Comparison of ENCODE assay signal across 12 cellular contexts in genomic region chr20:35735828-35736470, GRCh38. TPM values are rescaled to one million over a fixed set of nuclear protein-coding genes. Genes with fewer than 3 reads are reported as not detected.
DNase-seq lines count a peak whose midpoint lies in the region; ATAC-seq, FAIRE-seq and TF ChIP-seq lines count a peak whose summit lies in the region.
"Had no signal": no experiment of that assay in that cellular context is flagged by ENCODE, and none has a peak within 500 bp of the region (broad histone marks: within the 10 kb centered on the region; RNA-seq: fewer than 3 reads in every experiment).

No MANE protein-coding gene starts in this region.

- no peaks in the 10 kb centered on the region for H3K9me3 ChIP-seq in BLaER1 treated with 17β-estradiol and CSF1 and Interleukin-3, amounts not matched to agents 10 nM and 100 nM (replicated peaks in 1 of 11)
- H3K9me3 ChIP-seq in K562 (replicated peaks; ENCODE audit: control insufficient read depth, insufficient read depth, low read depth, low read length) (no peaks in the 10 kb centered on the region), muscle layer of duodenum (ENCODE audit: control insufficient read depth in 1 of 2, low read length in 2 of 2) (no peaks in the 10 kb centered on the region)
- H3K9me3 ChIP-seq: left lung had no signal

- no peak for TF ChIP-seq RAD21 in K562 (CRISPR knock-in tag; conservative IDR thresholded peaks at IDR 0.05 in 1 of 2, IDR thresholded peaks at IDR 0.05 in 1 of 2)

- no peaks in the 10 kb centered on the region for H3K27me3 ChIP-seq in BLaER1 treated with 17β-estradiol and CSF1 and Interleukin-3, amounts not matched to agents 10 nM and 100 nM
- H3K27me3 ChIP-seq in KMS-11 (ENCODE audit: insufficient read depth, low read depth) (no peaks in the 10 kb centered on the region), K562 (ENCODE audit: control insufficient read depth in 2 of 2, insufficient read depth in 2 of 2, low read length in 2 of 2) (no peaks in the 10 kb centered on the region), muscle layer of duodenum (ENCODE audit: low read depth, low read length) (no peaks in the 10 kb centered on the region)
- H3K27me3 ChIP-seq: left lung had no signal

- H3K4me3 ChIP-seq in BLaER1 treated with 17β-estradiol and CSF1 and Interleukin-3, amounts not matched to agents 10 nM and 100 nM: no peak overlapping the region
- no peak overlapping the region for H3K4me3 ChIP-seq in KMS-11 (IDR thresholded peaks at IDR 0.05; ENCODE audit: insufficient read depth, low read depth, low read length)
- no peak overlapping the region for H3K4me3 ChIP-seq in K562
- H3K4me3 ChIP-seq in muscle layer of duodenum (ENCODE audit: low read depth in 1 of 2, low read length in 2 of 2): peak overlapping the region; percentile 24

- peaks cover 99 to 100% (median 100%) of the 10 kb centered on the region in 11 experiments for H4K20me1 ChIP-seq in BLaER1 treated with 17β-estradiol and CSF1 and Interleukin-3, amounts not matched to agents 10 nM and 100 nM
- H4K20me1 ChIP-seq in KMS-11 (ENCODE audit: insufficient read depth): peaks cover 94% of the 10 kb centered on the region
- H4K20me1 ChIP-seq in K562 (replicated peaks; ENCODE audit: control insufficient read depth, insufficient read depth, low read length): peaks cover 65% of the 10 kb centered on the region

- peaks cover 19 to 69% (median 36%) of the 10 kb centered on the region in 10 experiments for H3K4me1 ChIP-seq in BLaER1 treated with 17β-estradiol and CSF1 and Interleukin-3, amounts not matched to agents 10 nM and 100 nM
- peaks cover 90% of the 10 kb centered on the region for H3K4me1 ChIP-seq in KMS-11 (ENCODE audit: low read depth, poor library complexity, severe bottlenecking)
- H3K4me1 ChIP-seq in K562 (replicated peaks in 1 of 2; ENCODE audit: control insufficient read depth in 2 of 2, insufficient read depth in 2 of 2, low read length in 2 of 2): peaks cover 0 to 13% of the 10 kb centered on the region in 2 experiments; a peak in 2 of 5 replicates
- H3K4me1 ChIP-seq in muscle layer of duodenum (ENCODE audit: control insufficient read depth in 1 of 2, insufficient read depth in 2 of 2, low read length in 2 of 2): peaks cover 27 to 90% of the 10 kb centered on the region in 2 donors

- DNase-seq in K562 (ENCODE audit: extremely low read depth in 1 of 4, low spot score in 3 of 4) (no peak), 8988T (no peak), NCI-H524 treated with DMSO at 0.1 percent for 48 hours (lab: John Stamatoyannopoulos, UW) (no peak), ureter (ENCODE audit: low spot score) (no peak), ecto neural progenitor cell (ENCODE audit: low spot score) (no peak)
- DNase-seq: activated CD4-positive, alpha-beta T cell treated with anti-CD3 and anti-CD28 coated beads for 1 hour; left lung; NCI-H2171; retina had no signal

- CTCF ChIA-PET in K562 (lab: Yijun Ruan, JAX; ENCODE audit: low intra/inter-chr PET ratio): no interaction called here

- POLR2A ChIA-PET in K562 (lab: Yijun Ruan, JAX): interaction anchor here (0.6 to 7.0 kb wide), 10 partner anchors 8 to 391 kb away, joined by 3 to 99 read pairs (median 4); partner anchors contain the start of gene PHF20

- TF ChIP-seq POLR2A in K562 (conservative IDR thresholded peaks at IDR 0.05): no peak

- FAIRE-seq in K562 (lab: Jason Lieb, UNC): no peak

- H3K27ac ChIP-seq in BLaER1 treated with 17β-estradiol and CSF1 and Interleukin-3, amounts not matched to agents 10 nM and 100 nM: no peak overlapping the region
- H3K27ac ChIP-seq in KMS-11 (no peak overlapping the region), K562 (ENCODE audit: extremely low read depth, low read depth, low read length) (no peak overlapping the region), muscle layer of duodenum (ENCODE audit: low read length) (no peak overlapping the region)
- H3K27ac ChIP-seq: left lung had no signal

- no peaks in the 10 kb centered on the region for H3K9me1 ChIP-seq in K562 (ENCODE audit: control insufficient read depth, insufficient read depth, low read length)

- H3K4me2 ChIP-seq in BLaER1 treated with 17β-estradiol and CSF1 and Interleukin-3, amounts not matched to agents 10 nM and 100 nM: peak overlapping the region in 6 of 11 experiments; percentile 2 to 98 (median 14); a peak in 6 of 22 replicates
- H3K4me2 ChIP-seq in KMS-11 (peak overlapping the region; percentile 5), K562 (ENCODE audit: insufficient read depth, low read length) (no peak overlapping the region)

- intact Hi-C loops in K562 (cut with micrococcal nuclease): no loop called here

- H2AFZ ChIP-seq in KMS-11 (ENCODE audit: low read depth) (no peak overlapping the region), K562 (ENCODE audit: low read depth, low read length) (no peak overlapping the region)

- in situ Hi-C loops in K562 (cut with MboI): no loop called here

- no peak for ATAC-seq in K562
- ATAC-seq: left lung had no signal

- TF ChIP-seq CTCF in KMS-11 (conservative IDR thresholded peaks at IDR 0.05; ENCODE audit: low read depth, low read length) (no peak), K562 (IDR thresholded peaks at IDR 0.05 in 2 of 3, conservative IDR thresholded peaks at IDR 0.05 in 1 of 3; ENCODE audit: insufficient read depth in 2 of 3, low read depth in 1 of 3, low read length in 3 of 3) (no peak)

- no TSS peak for BruUV-seq in K562 (replicated peaks; lab: Mats Ljungman, UMichigan)

- peaks cover 98 to 100% (median 99%) of the 10 kb centered on the region in 11 experiments for H3K36me3 ChIP-seq in BLaER1 treated with 17β-estradiol and CSF1 and Interleukin-3, amounts not matched to agents 10 nM and 100 nM
- H3K36me3 ChIP-seq in KMS-11 (ENCODE audit: insufficient read depth) (peaks cover 79% of the 10 kb centered on the region; the same call in 1 of the 2 replicates), K562 (ENCODE audit: control insufficient read depth, insufficient read depth, low read length) (peaks cover 99% of the 10 kb centered on the region), muscle layer of duodenum (ENCODE audit: control insufficient read depth in 1 of 2, insufficient read depth in 2 of 2, low read length in 2 of 2) (peaks cover 78 to 79% of the 10 kb centered on the region in 2 donors)

- WGBS in K562 (ENCODE audit: insufficient coverage, low coverage, missing lambda C conversion rate): 92% methylated on average over 7 of the region's 7 CpGs

- H3K9ac ChIP-seq in BLaER1 treated with 17β-estradiol and CSF1 and Interleukin-3, amounts not matched to agents 10 nM and 100 nM: peak overlapping the region in 2 of 11 experiments; percentile 6 to 38; a peak in 1 of 22 replicates
- H3K9ac ChIP-seq in KMS-11: no peak overlapping the region
- H3K9ac ChIP-seq in K562 (ENCODE audit: insufficient read depth in 1 of 2, low read depth in 2 of 2, low read length in 2 of 2): no peak overlapping the region

- H3K79me2 ChIP-seq in KMS-11 (ENCODE audit: insufficient read depth, low read depth) (peaks cover 100% of the 10 kb centered on the region), K562 (ENCODE audit: control insufficient read depth, insufficient read depth, low read length) (peaks cover 100% of the 10 kb centered on the region)

- no peak for TF ChIP-seq EP300 in K562 (IDR thresholded peaks at IDR 0.05; ENCODE audit: low read length)

RNA-seq across cellular contexts. Expression of gene RBM39, which starts 6.1 kb away (rescaled TPM):
- total RNA-seq in K562 (2011; cell fraction: chromatin; rRNA removed; ENCODE audit: low replicate concordance): 377 and 1,084 TPM in 2 replicates
- total RNA-seq in K562 (2011; cell fraction: nucleolus; rRNA removed): 154 and 218 TPM in 2 replicates
- total RNA-seq in K562 (2011; cell fraction: nucleoplasm; rRNA removed): 345 and 673 TPM in 2 replicates
- 241 and 314 TPM in 2 replicates for total RNA-seq in K562 (2014; rRNA removed)
- 305 and 330 TPM in 2 replicates for total RNA-seq in K562 (2014; rRNA removed; fragmentation: Illumina TruSeq; extraction: Trizol)
- 297 and 319 TPM in 2 replicates for total RNA-seq in K562 (2015; rRNA removed; fragmentation: Illumina TruSeq; extraction: Trizol)
- total RNA-seq in K562 (2021): 241 and 250 TPM in 2 replicates
- polyA plus RNA-seq in K562 (2011; rRNA removed): 187 and 191 TPM in 2 replicates
- polyA plus RNA-seq in K562 (2011; cell fraction: cytosol; rRNA removed): 33.0 and 80.4 TPM in 2 replicates
- 662 and 820 TPM in 2 replicates for polyA plus RNA-seq in K562 (2011; cell fraction: nucleus; rRNA removed)
- 185 and 194 TPM in 2 replicates for polyA plus RNA-seq in K562 (2012)
- polyA plus RNA-seq in K562 (2014; fragmentation: Illumina TruSeq; extraction: Trizol): 213 and 218 TPM in 2 replicates
- polyA plus RNA-seq in K562 (2014; fragmentation: Nextera tagmentation; extraction: Ambion mirVana): 100 to 1,000 TPM; 143 to 198 TPM
- 212 and 228 TPM in 2 replicates for polyA plus RNA-seq in K562 (2014; rRNA removed)
- 178 and 203 TPM in 2 replicates for polyA minus RNA-seq in K562 (2011; rRNA and poly(A)+ RNA removed)
- polyA minus RNA-seq in K562 (2011; cell fraction: cytosol; rRNA and poly(A)+ RNA removed): 67.8 and 77.2 TPM in 2 replicates
- polyA minus RNA-seq in K562 (2011; cell fraction: nucleus; rRNA and poly(A)+ RNA removed): 241 and 336 TPM in 2 replicates
- 405 TPM for total RNA-seq in ureter

RNA-seq across cellular contexts. Expression of gene PHF20, which starts 35.9 kb away (rescaled TPM):
- total RNA-seq in K562 (2011; cell fraction: chromatin; rRNA removed; ENCODE audit: low replicate concordance): 82.3 and 150 TPM in 2 replicates
- total RNA-seq in K562 (2011; cell fraction: nucleolus; rRNA removed): 62.7 and 66.5 TPM in 2 replicates
- 101 and 125 TPM in 2 replicates for total RNA-seq in K562 (2011; cell fraction: nucleoplasm; rRNA removed)
- total RNA-seq in K562 (2014; rRNA removed) (54.2 and 60.3 TPM in 2 replicates), K562 (2014; rRNA removed; fragmentation: Illumina TruSeq; extraction: Trizol) (77.2 and 85.9 TPM in 2 replicates), K562 (2015; rRNA removed; fragmentation: Illumina TruSeq; extraction: Trizol) (63.2 and 66.1 TPM in 2 replicates), K562 (2021) (49.9 and 55.1 TPM in 2 replicates), ureter (61.6 TPM)
- polyA plus RNA-seq in K562 (2011; rRNA removed) (35.7 and 49.9 TPM in 2 replicates), K562 (2014; fragmentation: Illumina TruSeq; extraction: Trizol) (70.7 and 75.0 TPM in 2 replicates), K562 (2014; fragmentation: Nextera tagmentation; extraction: Ambion mirVana) (100 to 1,000 TPM; 178 to 196 TPM), K562 (2014; rRNA removed) (83.3 and 86.9 TPM in 2 replicates)
- 31.1 and 34.8 TPM in 2 replicates for polyA plus RNA-seq in K562 (2011; cell fraction: cytosol; rRNA removed)
- polyA plus RNA-seq in K562 (2011; cell fraction: nucleus; rRNA removed): 30.2 and 32.2 TPM in 2 replicates
- 43.2 and 96.3 TPM in 2 replicates for polyA plus RNA-seq in K562 (2012)
- 59.5 and 68.3 TPM in 2 replicates for polyA minus RNA-seq in K562 (2011; rRNA and poly(A)+ RNA removed)
- 24.5 and 25.3 TPM in 2 replicates for polyA minus RNA-seq in K562 (2011; cell fraction: cytosol; rRNA and poly(A)+ RNA removed)
- polyA minus RNA-seq in K562 (2011; cell fraction: nucleus; rRNA and poly(A)+ RNA removed): 17.8 and 39.2 TPM in 2 replicates

RNA-seq across cellular contexts. Expression of gene ROMO1, which starts 36.7 kb away (rescaled TPM):
- total RNA-seq in K562 (2011; cell fraction: chromatin; rRNA removed; ENCODE audit: low replicate concordance): 8.1 and 30.8 TPM in 2 replicates
- 77.2 and 84.6 TPM in 2 replicates for total RNA-seq in K562 (2011; cell fraction: nucleolus; rRNA removed)
- 53.4 and 57.0 TPM in 2 replicates for total RNA-seq in K562 (2011; cell fraction: nucleoplasm; rRNA removed)
- total RNA-seq in K562 (2014; rRNA removed): 422 and 571 TPM in 2 replicates
- total RNA-seq in K562 (2014; rRNA removed; fragmentation: Illumina TruSeq; extraction: Trizol): 46.5 and 50.1 TPM in 2 replicates
- 137 and 139 TPM in 2 replicates for total RNA-seq in K562 (2015; rRNA removed; fragmentation: Illumina TruSeq; extraction: Trizol)
- 217 and 226 TPM in 2 replicates for total RNA-seq in K562 (2021)
- 179 and 193 TPM in 2 replicates for polyA plus RNA-seq in K562 (2011; rRNA removed)
- 657 and 854 TPM in 2 replicates for polyA plus RNA-seq in K562 (2011; cell fraction: cytosol; rRNA removed)
- 234 and 309 TPM in 2 replicates for polyA plus RNA-seq in K562 (2011; cell fraction: nucleus; rRNA removed)
- 288 and 480 TPM in 2 replicates for polyA plus RNA-seq in K562 (2012)
- polyA plus RNA-seq in K562 (2014; fragmentation: Illumina TruSeq; extraction: Trizol): 31.8 and 117 TPM in 2 replicates
- polyA plus RNA-seq in K562 (2014; fragmentation: Nextera tagmentation; extraction: Ambion mirVana): 100 to 1,000 TPM; 635 to 741 TPM
- 433 and 559 TPM in 2 replicates for polyA plus RNA-seq in K562 (2014; rRNA removed)
- polyA minus RNA-seq in K562 (2011; rRNA and poly(A)+ RNA removed): 18.5 and 28.9 TPM in 2 replicates
- 43.7 and 68.4 TPM in 2 replicates for polyA minus RNA-seq in K562 (2011; cell fraction: cytosol; rRNA and poly(A)+ RNA removed)
- polyA minus RNA-seq in K562 (2011; cell fraction: nucleus; rRNA and poly(A)+ RNA removed): 21.0 and 24.8 TPM in 2 replicates
- total RNA-seq in ureter: 97.1 TPM

RNA-seq across cellular contexts. Expression of gene NFS1, which starts 36.8 kb away (rescaled TPM):
- total RNA-seq in K562 (2011; cell fraction: chromatin; rRNA removed; ENCODE audit: low replicate concordance): 52.4 and 75.5 TPM in 2 replicates
- total RNA-seq in K562 (2011; cell fraction: nucleolus; rRNA removed): 59.4 and 63.0 TPM in 2 replicates
- 55.7 and 62.0 TPM in 2 replicates for total RNA-seq in K562 (2011; cell fraction: nucleoplasm; rRNA removed)
- total RNA-seq in K562 (2014; rRNA removed) (45.0 and 59.4 TPM in 2 replicates), K562 (2014; rRNA removed; fragmentation: Illumina TruSeq; extraction: Trizol) (41.0 and 41.8 TPM in 2 replicates), K562 (2015; rRNA removed; fragmentation: Illumina TruSeq; extraction: Trizol) (34.1 and 34.7 TPM in 2 replicates), K562 (2021) (47.1 and 52.5 TPM in 2 replicates), ureter (40.0 TPM)
- polyA plus RNA-seq in K562 (2011; rRNA removed) (72.2 and 76.3 TPM in 2 replicates), K562 (2014; fragmentation: Illumina TruSeq; extraction: Trizol) (48.0 and 51.9 TPM in 2 replicates), K562 (2014; fragmentation: Nextera tagmentation; extraction: Ambion mirVana) (10 to 100 TPM; 11.5 to 13.9 TPM), K562 (2014; rRNA removed) (84.8 and 94.6 TPM in 2 replicates)
- 84.5 and 124 TPM in 2 replicates for polyA plus RNA-seq in K562 (2011; cell fraction: cytosol; rRNA removed)
- 63.6 and 64.2 TPM in 2 replicates for polyA plus RNA-seq in K562 (2011; cell fraction: nucleus; rRNA removed)
- polyA plus RNA-seq in K562 (2012): 27.4 and 33.4 TPM in 2 replicates
- 45.8 and 53.4 TPM in 2 replicates for polyA minus RNA-seq in K562 (2011; rRNA and poly(A)+ RNA removed)
- 19.5 and 21.2 TPM in 2 replicates for polyA minus RNA-seq in K562 (2011; cell fraction: cytosol; rRNA and poly(A)+ RNA removed)
- polyA minus RNA-seq in K562 (2011; cell fraction: nucleus; rRNA and poly(A)+ RNA removed): 21.2 and 21.4 TPM in 2 replicates

Comparison
In these comparisons a context has a peak if more than half of its experiments do, and no peak if none do; other contexts are left out.
1. H3K4me3 ChIP-seq: peak in muscle layer of duodenum (2 of 2); none in BLaER1 treated with 17β-estradiol and CSF1 and Interleukin-3, amounts not matched to agents 10 nM and 100 nM (0 of 10), KMS-11 (single experiment) and K562 (single experiment).